ENCODE assay signal across 1 cellular context in the genomic region with DNA sequence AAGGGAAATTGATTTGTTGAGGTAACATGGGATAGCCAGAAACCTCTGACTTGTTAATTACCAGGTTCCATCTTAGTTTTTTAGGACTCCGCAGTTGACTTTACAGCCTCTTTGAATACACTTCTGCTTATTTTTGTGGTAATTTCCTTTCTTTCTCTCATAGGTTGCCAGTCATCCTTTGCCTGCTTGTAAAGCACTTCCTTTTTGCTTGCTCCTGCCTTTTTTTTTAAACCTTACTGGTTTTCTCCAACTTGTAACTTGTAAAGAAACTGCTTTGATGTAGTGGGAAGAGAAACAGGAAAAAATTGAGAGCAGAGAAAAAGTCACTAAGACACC.
TF ChIP-seq lines count a peak whose summit lies in the region.

No MANE protein-coding gene starts in this region.

TF ChIP-seq in WTC11, 78 proteins besides CTCF, POLR2A, EP300 and RAD21 (continued from another document):
- no peak for TF ChIP-seq GABPB1 (CRISPR knock-in tag; IDR thresholded peaks at IDR 0.05)
- TF ChIP-seq JUN (CRISPR knock-in tag; IDR thresholded peaks at IDR 0.05): no peak
- TF ChIP-seq MAX (CRISPR knock-in tag; IDR thresholded peaks at IDR 0.05): no peak
